In the genomic region with DNA sequence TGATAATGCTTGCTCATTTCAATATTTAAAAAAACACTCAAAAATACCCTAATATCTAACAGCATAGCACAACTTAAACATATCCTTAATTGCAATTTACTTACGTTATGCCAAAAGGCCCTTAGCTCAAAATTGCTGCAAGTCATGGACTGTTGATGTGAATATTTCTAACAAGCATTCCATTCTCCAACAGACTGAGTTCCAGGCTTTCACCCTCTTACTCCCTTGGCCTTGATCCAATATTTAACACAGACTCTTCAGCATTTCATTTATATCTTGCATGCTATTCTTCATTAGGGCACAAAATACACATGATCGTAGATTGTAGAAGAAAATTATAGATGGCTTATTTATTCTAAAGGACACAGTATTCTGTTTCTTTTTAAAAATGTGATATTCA, we compare ENCODE assay signal across 34 cellular contexts.
DNase-seq lines count a peak whose midpoint lies in the region; ATAC-seq and TF ChIP-seq lines count a peak whose summit lies in the region.
"Had no signal": no experiment of that assay in that cellular context is flagged by ENCODE, and none has a peak within 500 bp of the region (broad histone marks: within the 10 kb centered on the region; RNA-seq: fewer than 3 reads in every experiment).

No MANE protein-coding gene starts in this region.

- H3F3A ChIP-seq in SK-N-SH (replicated peaks; ENCODE audit: insufficient read depth) = no peaks in the 10 kb centered on the region

- no peaks in the 10 kb centered on the region for H3K9me2 ChIP-seq in SK-N-SH

- H3K4me2 ChIP-seq in SK-N-SH = no peak overlapping the region

- WGBS in SK-N-SH (ENCODE audit: low lambda C conversion rate) = 90% methylated on average over 2 of the region's 2 CpGs

- H4K20me1 ChIP-seq in SK-N-SH (ENCODE audit: insufficient read depth) = 0 out of 2 replicates have a peak, but pooled peaks cover 4% of the 10 kb centered on the region

- POLR2A ChIA-PET in SK-N-SH (lab: Yijun Ruan, JAX) = no interaction called here
- POLR2A ChIA-PET in activated CD4-positive, alpha-beta T cell treated with anti-CD3 and anti-CD28 coated beads, Interleukin-2, amount 10 ng/mL, durations not matched to agents 7 days and 5 days (lab: Charles Lee) = no interaction called here

- no peaks in the 10 kb centered on the region for H3K27me3 ChIP-seq in SK-N-SH (ENCODE audit: insufficient read depth)
- H3K27me3 ChIP-seq: gastrocnemius medialis, ovary, SJSA1, suprapubic skin, upper lobe of left lung had no signal

- TF ChIP-seq RAD21 in SK-N-SH (IDR thresholded peaks at IDR 0.05; ENCODE audit: low read length) = no peak

- H3K9me3 Mint-ChIP-seq in activated CD4-positive, alpha-beta T cell treated with anti-CD3 and anti-CD28 coated beads, Interleukin-2, amount 10 ng/mL, durations not matched to agents 7 days and 5 days = no peaks in the 10 kb centered on the region
- H3K9me3 Mint-ChIP-seq: activated naive CD8-positive, alpha-beta T cell treated with anti-CD3 and anti-CD28 coated beads, Interleukin-2, amount 10 ng/mL, durations not matched to agents 7 days and 5 days had no signal

- H3K27ac ChIP-seq in SK-N-SH (ENCODE audit: low read depth in 2 of 2, low read length in 1 of 2) (no peak overlapping the region; a peak in 2 of 4 replicates), SK-N-MC (peak overlapping the region; percentile 60)
- H3K27ac ChIP-seq: gastrocnemius medialis, HL-60, lower lobe of right lung, ovary, SJSA1, suprapubic skin, upper lobe of left lung had no signal

- H3K27me3 Mint-ChIP-seq in activated CD4-positive, alpha-beta T cell treated with anti-CD3 and anti-CD28 coated beads, Interleukin-2, amount 10 ng/mL, durations not matched to agents 7 days and 5 days = peaks cover 3% of the 10 kb centered on the region
- H3K27me3 Mint-ChIP-seq: activated CD8-positive, alpha-beta memory T cell treated with anti-CD3 and anti-CD28 coated beads, Interleukin-2, amount 10 ng/mL, durations not matched to agents 7 days and 5 days had no signal

- H3K4me3 ChIP-seq in SK-N-SH (ENCODE audit: low read depth in 2 of 2, low read length in 1 of 2) (no peak overlapping the region), SK-N-MC (peak overlapping the region; percentile 36)
- H3K4me3 ChIP-seq: gastrocnemius medialis, lower lobe of right lung, ovary, SJSA1, suprapubic skin, upper lobe of left lung had no signal

- H3K4me1 ChIP-seq in SK-N-SH (ENCODE audit: control insufficient read depth in 1 of 2, insufficient read depth in 2 of 2, low read depth in 1 of 2, low read length in 1 of 2) = peaks cover 8 to 10% of the 10 kb centered on the region in 2 experiments; a peak in 2 of 4 replicates
- H3K4me1 ChIP-seq: lower lobe of right lung, suprapubic skin had no signal

- H3K9me3 ChIP-seq in SK-N-SH = no peaks in the 10 kb centered on the region
- H3K9me3 ChIP-seq in SK-N-MC (ENCODE audit: low read depth, low read length) = no peaks in the 10 kb centered on the region
- H3K9me3 ChIP-seq: gastrocnemius medialis, lower lobe of right lung, ovary, SJSA1, suprapubic skin, upper lobe of left lung had no signal

- no peaks in the 10 kb centered on the region for H3K4me1 Mint-ChIP-seq in activated CD4-positive, alpha-beta T cell treated with anti-CD3 and anti-CD28 coated beads, Interleukin-2, amount 10 ng/mL, durations not matched to agents 7 days and 5 days
- H3K4me1 Mint-ChIP-seq: activated CD8-positive, alpha-beta memory T cell treated with anti-CD3 and anti-CD28 coated beads, Interleukin-2, amount 10 ng/mL, durations not matched to agents 7 days and 5 days; activated naive CD8-positive, alpha-beta T cell treated with anti-CD3 and anti-CD28 coated beads, Interleukin-2, amount 10 ng/mL, durations not matched to agents 7 days and 5 days; CD14-positive monocyte had no signal

- no peaks in the 10 kb centered on the region for H3K36me3 Mint-ChIP-seq in activated CD4-positive, alpha-beta T cell treated with anti-CD3 and anti-CD28 coated beads, Interleukin-2, amount 10 ng/mL, durations not matched to agents 7 days and 5 days (ENCODE audit: low read depth)
- H3K36me3 Mint-ChIP-seq: activated CD8-positive, alpha-beta memory T cell treated with anti-CD3 and anti-CD28 coated beads, Interleukin-2, amount 10 ng/mL, durations not matched to agents 7 days and 5 days; activated naive CD8-positive, alpha-beta T cell treated with anti-CD3 and anti-CD28 coated beads, Interleukin-2, amount 10 ng/mL, durations not matched to agents 7 days and 5 days; CD14-positive monocyte had no signal

- no peak overlapping the region for H3K27ac Mint-ChIP-seq in activated CD4-positive, alpha-beta T cell treated with anti-CD3 and anti-CD28 coated beads, Interleukin-2, amount 10 ng/mL, durations not matched to agents 7 days and 5 days
- H3K27ac Mint-ChIP-seq: activated CD8-positive, alpha-beta memory T cell treated with anti-CD3 and anti-CD28 coated beads, Interleukin-2, amount 10 ng/mL, durations not matched to agents 7 days and 5 days; activated naive CD8-positive, alpha-beta T cell treated with anti-CD3 and anti-CD28 coated beads, Interleukin-2, amount 10 ng/mL, durations not matched to agents 7 days and 5 days; CD14-positive monocyte; endodermal cell; nephron progenitor cell had no signal

- no peak overlapping the region for H3K9ac ChIP-seq in SK-N-SH
- peak overlapping the region; percentile 38 for H3K9ac ChIP-seq in SK-N-MC (ENCODE audit: insufficient read length)

- no peak for TF ChIP-seq EP300 in SK-N-SH (IDR thresholded peaks at IDR 0.05; ENCODE audit: borderline replicate concordance in 1 of 2, low read depth in 1 of 2, low read length in 1 of 2)

- H3K4me3 Mint-ChIP-seq in activated CD4-positive, alpha-beta T cell treated with anti-CD3 and anti-CD28 coated beads, Interleukin-2, amount 10 ng/mL, durations not matched to agents 7 days and 5 days = no peak overlapping the region
- H3K4me3 Mint-ChIP-seq: activated CD8-positive, alpha-beta memory T cell treated with anti-CD3 and anti-CD28 coated beads, Interleukin-2, amount 10 ng/mL, durations not matched to agents 7 days and 5 days; activated naive CD8-positive, alpha-beta T cell treated with anti-CD3 and anti-CD28 coated beads, Interleukin-2, amount 10 ng/mL, durations not matched to agents 7 days and 5 days; activated T-cell treated with anti-CD3 and anti-CD28 coated beads, Interleukin-2, amount 50 U/mL, for 4 hours; CD14-positive monocyte; endodermal cell; nephron progenitor cell had no signal

- DNase-seq in SK-N-SH (no peak), SK-N-MC (ENCODE audit: low read depth, low spot score) (no peak), foreskin melanocyte (peak; percentile 66), cerebellar nuclear complex (lab: John Stamatoyannopoulos, UW) (no peak)
- no peak for DNase-seq in activated CD4-positive, alpha-beta T cell treated with anti-CD3 and anti-CD28 coated beads, Interleukin-2, amount 10 ng/mL, durations not matched to agents 7 days and 5 days
- DNase-seq: activated CD4-positive, alpha-beta T cell treated with anti-CD3 and anti-CD28 coated beads, Interleukin-2, amount 50 U/mL, for 4 hours; activated CD8-positive, alpha-beta memory T cell treated with anti-CD3 and anti-CD28 coated beads, Interleukin-2, amount 10 ng/mL, durations not matched to agents 7 days and 5 days; activated gamma-delta T cell treated with Interleukin-2 at 50 U/mL for 16 hours; activated naive CD8-positive, alpha-beta T cell treated with anti-CD3 and anti-CD28 coated beads, Interleukin-2, amount 10 ng/mL, durations not matched to agents 7 days and 5 days; activated T-cell treated with anti-CD3 and anti-CD28 coated beads, Interleukin-2, amount 50 U/mL, for 4 hours; Calu3; caudate nucleus; dermis blood vessel endothelial cell; endodermal cell; gastrocnemius medialis; KG1; kidney glomerular epithelial cell; lower lobe of right lung; NCI-H1092 treated with DMSO at 0.1 percent for 48 hours; NCI-H1930; nephron progenitor cell; ovary; small intestine; stimulated activated naive CD4-positive, alpha-beta T cell; T-helper 1 cell; upper lobe of left lung had no signal

- peaks cover 5 to 12% of the 10 kb centered on the region in 2 experiments for H3K36me3 ChIP-seq in SK-N-SH (replicated peaks in 1 of 2; ENCODE audit: control insufficient read depth in 1 of 2, insufficient read depth in 2 of 2, low read length in 1 of 2)
- no peaks in the 10 kb centered on the region for H3K36me3 ChIP-seq in SK-N-MC (ENCODE audit: insufficient read depth, low read length)
- H3K36me3 ChIP-seq: gastrocnemius medialis, lower lobe of right lung, ovary, SJSA1, suprapubic skin, upper lobe of left lung had no signal

- TF ChIP-seq CTCF in SK-N-SH (IDR thresholded peaks at IDR 0.05) = no peak

- no peak overlapping the region for H2AFZ ChIP-seq in SK-N-SH (ENCODE audit: low read depth)

- CTCF ChIA-PET in SK-N-SH (lab: Yijun Ruan, JAX) = no interaction called here
- CTCF ChIA-PET in activated CD4-positive, alpha-beta T cell treated with anti-CD3 and anti-CD28 coated beads, Interleukin-2, amount 10 ng/mL, durations not matched to agents 7 days and 5 days (lab: Charles Lee) = no interaction called here

- ATAC-seq in SK-N-SH treated with all-trans-retinoic acid at 6 μM for 48 hours (no peak), GM19328 (IDR thresholded peaks at IDR 0.05; ENCODE audit: unreplicated experiment) (no peak), HG03520 (IDR thresholded peaks at IDR 0.05; ENCODE audit: unreplicated experiment) (no peak)
- ATAC-seq: activated CD8-positive, alpha-beta memory T cell treated with anti-CD3 and anti-CD28 coated beads, Interleukin-2, amount 10 ng/mL, durations not matched to agents 7 days and 5 days; activated T-cell treated with anti-CD3 and anti-CD28 coated beads, Interleukin-2, amount 50 U/mL, for 4 hours; esophagus mucosa; gastrocnemius medialis; lower lobe of right lung had no signal

- H3K79me2 ChIP-seq in SK-N-SH (ENCODE audit: insufficient read depth) = peaks cover 58% of the 10 kb centered on the region

TF ChIP-seq in SK-N-SH, 30 proteins besides CTCF, POLR2A, EP300 and RAD21:
- TF ChIP-seq FOXJ3 (CRISPR knock-in tag; IDR thresholded peaks at IDR 0.05) (no peak), NFIC (IDR thresholded peaks at IDR 0.05; ENCODE audit: borderline replicate concordance) (0 out of 2 replicates have a peak, but pooled peaks have one; percentile 15)

TF ChIP-seq in SK-N-SH treated with all-trans-retinoic acid at 6 μM for 48 hours, 23 proteins besides CTCF, POLR2A, EP300 and RAD21 (continues in another document):
- no peak for TF ChIP-seq BACH2 (CRISPR knock-in tag; IDR thresholded peaks at IDR 0.05; ENCODE audit: borderline replicate concordance)
- TF ChIP-seq, protein P1, sequence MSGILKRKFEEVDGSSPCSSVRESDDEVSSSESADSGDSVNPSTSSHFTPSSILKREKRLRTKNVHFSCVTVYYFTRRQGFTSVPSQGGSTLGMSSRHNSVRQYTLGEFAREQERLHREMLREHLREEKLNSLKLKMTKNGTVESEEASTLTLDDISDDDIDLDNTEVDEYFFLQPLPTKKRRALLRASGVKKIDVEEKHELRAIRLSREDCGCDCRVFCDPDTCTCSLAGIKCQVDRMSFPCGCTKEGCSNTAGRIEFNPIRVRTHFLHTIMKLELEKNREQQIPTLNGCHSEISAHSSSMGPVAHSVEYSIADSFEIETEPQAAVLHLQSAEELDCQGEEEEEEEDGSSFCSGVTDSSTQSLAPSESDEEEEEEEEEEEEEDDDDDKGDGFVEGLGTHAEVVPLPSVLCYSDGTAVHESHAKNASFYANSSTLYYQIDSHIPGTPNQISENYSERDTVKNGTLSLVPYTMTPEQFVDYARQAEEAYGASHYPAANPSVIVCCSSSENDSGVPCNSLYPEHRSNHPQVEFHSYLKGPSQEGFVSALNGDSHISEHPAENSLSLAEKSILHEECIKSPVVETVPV (CRISPR knock-in tag; IDR thresholded peaks at IDR 0.05) = no peak
- TF ChIP-seq ZNF70 (CRISPR knock-in tag; IDR thresholded peaks at IDR 0.05) = no peak
